Comparison of ENCODE assay signal across 1 cellular context in the genomic region with DNA sequence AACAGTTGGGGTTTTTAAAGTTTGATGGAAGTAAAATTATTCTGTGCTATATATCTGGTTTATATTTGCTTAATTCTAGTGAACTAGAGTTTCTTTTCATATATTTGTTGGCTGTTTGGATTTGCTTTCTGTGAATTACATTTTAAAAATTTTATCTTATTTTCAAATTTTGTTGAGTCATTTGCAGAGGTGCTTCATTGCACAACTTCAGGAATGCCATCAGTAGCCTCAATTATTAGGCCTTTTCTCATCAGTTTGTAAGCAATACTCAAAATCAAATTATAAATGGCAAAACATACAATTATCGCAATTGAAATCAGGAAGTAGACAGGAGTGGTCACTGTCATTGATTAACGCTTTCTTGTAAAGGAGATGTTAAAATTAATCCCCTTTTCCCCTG.
TF ChIP-seq lines count a peak whose summit lies in the region.

No MANE protein-coding gene starts in this region.

TF ChIP-seq in GM23338, 12 proteins besides CTCF, POLR2A, EP300 and RAD21 (continued from another document):
- TF ChIP-seq, protein P1, sequence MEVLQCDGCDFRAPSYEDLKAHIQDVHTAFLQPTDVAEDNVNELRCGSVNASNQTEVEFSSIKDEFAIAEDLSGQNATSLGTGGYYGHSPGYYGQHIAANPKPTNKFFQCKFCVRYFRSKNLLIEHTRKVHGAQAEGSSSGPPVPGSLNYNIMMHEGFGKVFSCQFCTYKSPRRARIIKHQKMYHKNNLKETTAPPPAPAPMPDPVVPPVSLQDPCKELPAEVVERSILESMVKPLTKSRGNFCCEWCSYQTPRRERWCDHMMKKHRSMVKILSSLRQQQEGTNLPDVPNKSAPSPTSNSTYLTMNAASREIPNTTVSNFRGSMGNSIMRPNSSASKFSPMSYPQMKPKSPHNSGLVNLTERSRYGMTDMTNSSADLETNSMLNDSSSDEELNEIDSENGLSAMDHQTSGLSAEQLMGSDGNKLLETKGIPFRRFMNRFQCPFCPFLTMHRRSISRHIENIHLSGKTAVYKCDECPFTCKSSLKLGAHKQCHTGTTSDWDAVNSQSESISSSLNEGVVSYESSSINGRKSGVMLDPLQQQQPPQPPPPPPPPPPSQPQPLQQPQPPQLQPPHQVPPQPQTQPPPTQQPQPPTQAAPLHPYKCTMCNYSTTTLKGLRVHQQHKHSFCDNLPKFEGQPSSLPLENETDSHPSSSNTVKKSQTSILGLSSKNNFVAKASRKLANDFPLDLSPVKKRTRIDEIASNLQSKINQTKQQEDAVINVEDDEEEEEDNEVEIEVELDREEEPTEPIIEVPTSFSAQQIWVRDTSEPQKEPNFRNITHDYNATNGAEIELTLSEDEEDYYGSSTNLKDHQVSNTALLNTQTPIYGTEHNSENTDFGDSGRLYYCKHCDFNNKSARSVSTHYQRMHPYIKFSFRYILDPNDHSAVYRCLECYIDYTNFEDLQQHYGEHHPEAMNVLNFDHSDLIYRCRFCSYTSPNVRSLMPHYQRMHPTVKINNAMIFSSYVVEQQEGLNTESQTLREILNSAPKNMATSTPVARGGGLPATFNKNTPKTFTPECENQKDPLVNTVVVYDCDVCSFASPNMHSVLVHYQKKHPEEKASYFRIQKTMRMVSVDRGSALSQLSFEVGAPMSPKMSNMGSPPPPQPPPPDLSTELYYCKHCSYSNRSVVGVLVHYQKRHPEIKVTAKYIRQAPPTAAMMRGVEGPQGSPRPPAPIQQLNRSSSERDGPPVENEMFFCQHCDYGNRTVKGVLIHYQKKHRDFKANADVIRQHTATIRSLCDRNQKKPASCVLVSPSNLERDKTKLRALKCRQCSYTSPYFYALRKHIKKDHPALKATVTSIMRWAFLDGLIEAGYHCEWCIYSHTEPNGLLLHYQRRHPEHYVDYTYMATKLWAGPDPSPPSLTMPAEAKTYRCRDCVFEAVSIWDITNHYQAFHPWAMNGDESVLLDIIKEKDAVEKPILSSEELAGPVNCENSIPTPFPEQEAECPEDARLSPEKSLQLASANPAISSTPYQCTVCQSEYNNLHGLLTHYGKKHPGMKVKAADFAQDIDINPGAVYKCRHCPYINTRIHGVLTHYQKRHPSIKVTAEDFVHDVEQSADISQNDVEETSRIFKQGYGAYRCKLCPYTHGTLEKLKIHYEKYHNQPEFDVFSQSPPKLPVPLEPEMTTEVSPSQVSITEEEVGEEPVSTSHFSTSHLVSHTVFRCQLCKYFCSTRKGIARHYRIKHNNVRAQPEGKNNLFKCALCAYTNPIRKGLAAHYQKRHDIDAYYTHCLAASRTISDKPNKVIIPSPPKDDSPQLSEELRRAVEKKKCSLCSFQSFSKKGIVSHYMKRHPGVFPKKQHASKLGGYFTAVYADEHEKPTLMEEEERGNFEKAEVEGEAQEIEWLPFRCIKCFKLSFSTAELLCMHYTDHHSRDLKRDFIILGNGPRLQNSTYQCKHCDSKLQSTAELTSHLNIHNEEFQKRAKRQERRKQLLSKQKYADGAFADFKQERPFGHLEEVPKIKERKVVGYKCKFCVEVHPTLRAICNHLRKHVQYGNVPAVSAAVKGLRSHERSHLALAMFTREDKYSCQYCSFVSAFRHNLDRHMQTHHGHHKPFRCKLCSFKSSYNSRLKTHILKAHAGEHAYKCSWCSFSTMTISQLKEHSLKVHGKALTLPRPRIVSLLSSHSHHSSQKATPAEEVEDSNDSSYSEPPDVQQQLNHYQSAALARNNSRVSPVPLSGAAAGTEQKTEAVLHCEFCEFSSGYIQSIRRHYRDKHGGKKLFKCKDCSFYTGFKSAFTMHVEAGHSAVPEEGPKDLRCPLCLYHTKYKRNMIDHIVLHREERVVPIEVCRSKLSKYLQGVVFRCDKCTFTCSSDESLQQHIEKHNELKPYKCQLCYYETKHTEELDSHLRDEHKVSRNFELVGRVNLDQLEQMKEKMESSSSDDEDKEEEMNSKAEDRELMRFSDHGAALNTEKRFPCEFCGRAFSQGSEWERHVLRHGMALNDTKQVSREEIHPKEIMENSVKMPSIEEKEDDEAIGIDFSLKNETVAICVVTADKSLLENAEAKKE (CRISPR knock-in tag; IDR thresholded peaks at IDR 0.05), result no peak
- no peak for TF ChIP-seq EZH2phosphoT487 (IDR thresholded peaks at IDR 0.05; ENCODE audit: unreplicated experiment)
- no peak for TF ChIP-seq NANOG (IDR thresholded peaks at IDR 0.05; ENCODE audit: borderline replicate concordance)
- no peak for TF ChIP-seq POLR2AphosphoS5 (IDR thresholded peaks at IDR 0.05; ENCODE audit: low read depth)
- TF ChIP-seq ZNF114 (CRISPR knock-in tag; IDR thresholded peaks at IDR 0.05), result no peak
- no peak for TF ChIP-seq STAT1 (IDR thresholded peaks at IDR 0.05; ENCODE audit: unreplicated experiment)
